In the genomic region with DNA sequence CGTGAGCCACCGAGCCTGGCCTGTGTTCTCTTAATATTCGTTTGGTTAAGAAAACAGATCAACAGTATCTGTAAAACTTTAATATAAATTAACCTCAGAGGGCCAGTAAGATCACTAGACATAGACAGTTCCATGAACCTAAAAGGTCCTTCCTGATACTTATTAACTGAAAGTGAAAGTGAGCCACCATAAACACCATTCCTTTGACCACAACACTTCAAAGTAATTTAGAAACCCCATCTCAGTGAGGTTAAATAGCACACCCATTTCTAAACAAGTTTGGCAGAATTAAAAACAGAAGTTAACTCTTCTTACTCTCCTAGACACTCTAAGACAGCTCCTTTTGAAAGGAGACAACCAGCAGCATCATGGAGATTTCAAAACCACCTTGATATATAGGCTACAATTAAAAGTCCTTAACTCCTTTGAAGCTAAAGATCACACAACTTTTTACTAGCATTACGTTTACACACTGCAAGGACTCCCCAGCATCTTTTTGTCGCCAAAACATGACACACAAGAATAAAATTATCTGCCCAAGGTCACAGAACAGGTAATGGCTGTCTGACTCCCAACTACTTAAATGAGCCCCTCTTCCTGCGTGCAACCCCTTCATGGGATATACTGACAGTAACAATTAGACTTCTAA, we compare ENCODE assay signal across 8 cellular contexts. TPM values are rescaled to one million over a fixed set of nuclear protein-coding genes. Genes with fewer than 3 reads are reported as not detected.
DNase-seq lines count a peak whose midpoint lies in the region; TF ChIP-seq lines count a peak whose summit lies in the region.

No MANE protein-coding gene starts in this region.

- no peaks in the 10 kb centered on the region for H3K36me3 ChIP-seq in mesodermal cell (ENCODE audit: control insufficient read depth, insufficient read depth, low read length)

- peak; percentile 47 for DNase-seq in KBM-7
- DNase-seq in amniotic stem cell (lab: John Stamatoyannopoulos, UW): no peak
- no peak for DNase-seq in NCI-H1105 treated with DMSO at 0.1 percent for 48 hours (lab: John Stamatoyannopoulos, UW)
- no peak for DNase-seq in middle frontal gyrus (ENCODE audit: extremely low spot score, low spot score)
- no peak for DNase-seq in NCI-H82 (lab: John Stamatoyannopoulos, UW)

- H3K9me3 ChIP-seq in mesodermal cell (ENCODE audit: control insufficient read depth, low read length): no peaks in the 10 kb centered on the region

- peaks cover 23% of the 10 kb centered on the region for H3K36me3 Mint-ChIP-seq in brain

- no peak overlapping the region for H3K27ac ChIP-seq in mesodermal cell (ENCODE audit: low read depth, low read length, severe bottlenecking)

- 90 to 91% methylated on average over 3 to 6 of the region's 6 CpGs for WGBS in mesodermal cell (ENCODE audit: insufficient coverage in 2 of 2), 2 experiments

- H3K4me3 Mint-ChIP-seq in brain: peak overlapping the region; percentile 76 to 95 (median 89)

- H3K27me3 Mint-ChIP-seq in brain: peaks cover 20% of the 10 kb centered on the region

- peaks cover 0 to 14% (median 0%) of the 10 kb centered on the region in 5 experiments for H3K9me3 Mint-ChIP-seq in brain

- in situ Hi-C loops in KBM-7 (cut with MboI; ENCODE audit: low pct_unique_long_range_greater_than_20kb, low sequenced_read_pairs): no loop called here

- peaks cover 58% of the 10 kb centered on the region for H3K4me1 Mint-ChIP-seq in brain

- peaks cover 7% of the 10 kb centered on the region for H3K4me1 ChIP-seq in mesodermal cell (ENCODE audit: control insufficient read depth, insufficient read depth, low read length, poor library complexity, severe bottlenecking)

- H3K27ac Mint-ChIP-seq in brain: peak overlapping the region in 4 of 5 experiments; percentile 13 to 80 (median 44)

- H3K4me3 ChIP-seq in GM12875 (ENCODE audit: low read depth, low read length): peak overlapping the region; percentile 69
- H3K4me3 ChIP-seq in mesodermal cell (ENCODE audit: extremely low read depth, insufficient read depth, low read length, poor library complexity, severe bottlenecking): peak overlapping the region; percentile 82

- no peak for TF ChIP-seq CTCF in GM12875 (IDR thresholded peaks at IDR 0.05; ENCODE audit: borderline replicate concordance, insufficient read depth, low read depth, low read length)
- TF ChIP-seq CTCF in brain (conservative IDR thresholded peaks at IDR 0.05): no peak

RNA-seq across cellular contexts. Expression of a gene that starts 2.2 kb away (rescaled TPM):
- polyA plus RNA-seq in brain (ENCODE audit: insufficient read depth, low read depth, low replicate concordance): 28.4 TPM
- 13.0 TPM for polyA plus RNA-seq in mesodermal cell (2013, experiment 1 of 2)
- polyA plus RNA-seq in mesodermal cell (2013, experiment 2 of 2): 11.7 TPM
